8 cellular contexts compared by ENCODE assay signal in the genomic region with DNA sequence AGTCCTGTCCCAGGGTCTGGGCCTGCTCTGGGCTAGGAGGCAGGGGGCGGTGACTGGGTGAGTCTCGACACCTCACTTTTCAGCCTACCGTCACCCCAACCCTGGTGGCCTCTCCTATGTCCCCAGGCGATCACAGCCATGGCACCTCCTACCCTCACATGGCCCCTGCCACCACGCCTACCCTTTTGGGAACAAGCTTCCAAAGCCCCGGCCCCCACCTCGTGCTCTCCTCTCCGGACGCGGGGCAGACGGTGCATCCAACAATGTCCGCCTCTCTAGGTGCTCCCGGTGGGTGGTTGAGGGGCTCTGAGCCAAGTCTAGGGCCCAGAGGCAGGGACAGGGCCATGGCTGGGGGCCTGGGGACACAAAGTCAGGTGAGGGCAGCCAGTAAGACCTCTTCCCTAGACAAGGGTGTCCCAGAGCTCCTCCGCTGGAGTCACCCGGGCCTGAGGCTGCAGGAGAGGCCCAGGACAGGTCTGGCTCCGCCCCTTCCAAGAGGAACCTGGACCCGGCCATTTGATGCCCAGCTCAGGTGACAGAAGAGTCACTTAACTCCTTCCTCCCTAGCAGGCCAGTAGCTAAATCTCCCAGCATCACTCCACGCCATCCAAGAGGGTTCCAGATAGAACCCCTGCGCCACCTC. TPM values are rescaled to one million over a fixed set of nuclear protein-coding genes. Genes with fewer than 3 reads are reported as not detected.
A peak's percentile ranks its signal among the peaks of the same experiment; 100 is the strongest.
DNase-seq lines count a peak whose midpoint lies in the region; ATAC-seq and TF ChIP-seq lines count a peak whose summit lies in the region.

Gene SYNE4 (minus strand): TSS at position 478 of the 643 bp plus-strand sequence. CDS start 132 bp downstream, at position 346.

- DNase-seq in DMS153 (lab: John Stamatoyannopoulos, UW) (peak; percentile 39), NCI-H510A (lab: John Stamatoyannopoulos, UW) (peak; percentile 72)
- DNase-seq in activated CD8-positive, alpha-beta memory T cell treated with anti-CD3 and anti-CD28 coated beads, Interleukin-2, amount 50 U/mL, for 48 hours = no peak

- no peak within 1 kb of the TSS for H3K27ac ChIP-seq in neural cell (ENCODE audit: low read length)

- H3K9me2 ChIP-seq in neural cell (ENCODE audit: insufficient read depth, low read length) = no peaks in the 10 kb centered on the region

- H3K27me3 ChIP-seq in endocrine pancreas (ENCODE audit: control insufficient read depth, insufficient read depth, low read length) (no peaks in the 10 kb centered on the region), neural cell (ENCODE audit: insufficient read depth, low read depth, low read length) (peaks cover 7% of the 10 kb centered on the region)

- no peak for TF ChIP-seq EP300 in neural cell (conservative IDR thresholded peaks at IDR 0.05; ENCODE audit: poor library complexity, severe bottlenecking)

- ATAC-seq in GM21381 (IDR thresholded peaks at IDR 0.05; ENCODE audit: unreplicated experiment) (no peak), HG03571 (IDR thresholded peaks at IDR 0.05; ENCODE audit: unreplicated experiment) (no peak), GM19328 (IDR thresholded peaks at IDR 0.05; ENCODE audit: unreplicated experiment) (no peak)

- H3K36me3 ChIP-seq in endocrine pancreas (ENCODE audit: control insufficient read depth, insufficient read depth, low read length) (no peaks in the 10 kb centered on the region), neural cell (ENCODE audit: insufficient read depth, low read length) (no peaks in the 10 kb centered on the region)

- H2AFZ ChIP-seq in neural cell (ENCODE audit: low read depth, low read length) = no peak within 1 kb of the TSS

- peak within 1 kb of the TSS; percentile 79 for H3K9ac ChIP-seq in endocrine pancreas (ENCODE audit: control insufficient read depth, insufficient read depth, low read length)
- H3K9ac ChIP-seq in neural cell (ENCODE audit: low read length) = peak within 1 kb of the TSS; percentile 1

- H3K79me2 ChIP-seq in neural cell (replicated peaks; ENCODE audit: insufficient read depth, low read length) = no peaks in the 10 kb centered on the region

- no peaks in the 10 kb centered on the region for H4K20me1 ChIP-seq in neural cell (ENCODE audit: insufficient read depth)

- H3K9me3 ChIP-seq in endocrine pancreas (ENCODE audit: control insufficient read depth, low read length) (no peaks in the 10 kb centered on the region), neural cell (ENCODE audit: low read length) (no peaks in the 10 kb centered on the region)

- no peaks in the 10 kb centered on the region for H3F3A ChIP-seq in neural cell (ENCODE audit: insufficient read depth, low read length, poor library complexity, severe bottlenecking)

- H3K4me3 ChIP-seq in endocrine pancreas (ENCODE audit: control insufficient read depth, insufficient read depth, low read length) (no peak within 1 kb of the TSS), neural cell (ENCODE audit: low read length) (peak within 1 kb of the TSS; percentile 45)

- no peak for TF ChIP-seq CTCF in neural cell (IDR thresholded peaks at IDR 0.05; ENCODE audit: poor library complexity, severe bottlenecking)

- H3K4me2 ChIP-seq in neural cell (ENCODE audit: low read length) = no peak within 1 kb of the TSS

- no peaks in the 10 kb centered on the region for H3K4me1 ChIP-seq in endocrine pancreas (ENCODE audit: control insufficient read depth, insufficient read depth, low read length)

- no peak for TF ChIP-seq RAD21 in neural cell (conservative IDR thresholded peaks at IDR 0.05)

TF ChIP-seq in neural cell, 6 proteins besides CTCF, POLR2A, EP300 and RAD21:
- TF ChIP-seq TAF1 (IDR thresholded peaks at IDR 0.05; ENCODE audit: low read depth) (no peak), SMC3 (conservative IDR thresholded peaks at IDR 0.05; ENCODE audit: poor library complexity) (no peak), EZH2 (IDR thresholded peaks at IDR 0.05; ENCODE audit: borderline replicate concordance, insufficient read depth, low read length, poor library complexity, severe bottlenecking) (no peak), POLR2AphosphoS5 (IDR thresholded peaks at IDR 0.05) (no peak), MXI1 (conservative IDR thresholded peaks at IDR 0.05; ENCODE audit: poor library complexity, severe bottlenecking) (no peak)
- TF ChIP-seq, protein P1, sequence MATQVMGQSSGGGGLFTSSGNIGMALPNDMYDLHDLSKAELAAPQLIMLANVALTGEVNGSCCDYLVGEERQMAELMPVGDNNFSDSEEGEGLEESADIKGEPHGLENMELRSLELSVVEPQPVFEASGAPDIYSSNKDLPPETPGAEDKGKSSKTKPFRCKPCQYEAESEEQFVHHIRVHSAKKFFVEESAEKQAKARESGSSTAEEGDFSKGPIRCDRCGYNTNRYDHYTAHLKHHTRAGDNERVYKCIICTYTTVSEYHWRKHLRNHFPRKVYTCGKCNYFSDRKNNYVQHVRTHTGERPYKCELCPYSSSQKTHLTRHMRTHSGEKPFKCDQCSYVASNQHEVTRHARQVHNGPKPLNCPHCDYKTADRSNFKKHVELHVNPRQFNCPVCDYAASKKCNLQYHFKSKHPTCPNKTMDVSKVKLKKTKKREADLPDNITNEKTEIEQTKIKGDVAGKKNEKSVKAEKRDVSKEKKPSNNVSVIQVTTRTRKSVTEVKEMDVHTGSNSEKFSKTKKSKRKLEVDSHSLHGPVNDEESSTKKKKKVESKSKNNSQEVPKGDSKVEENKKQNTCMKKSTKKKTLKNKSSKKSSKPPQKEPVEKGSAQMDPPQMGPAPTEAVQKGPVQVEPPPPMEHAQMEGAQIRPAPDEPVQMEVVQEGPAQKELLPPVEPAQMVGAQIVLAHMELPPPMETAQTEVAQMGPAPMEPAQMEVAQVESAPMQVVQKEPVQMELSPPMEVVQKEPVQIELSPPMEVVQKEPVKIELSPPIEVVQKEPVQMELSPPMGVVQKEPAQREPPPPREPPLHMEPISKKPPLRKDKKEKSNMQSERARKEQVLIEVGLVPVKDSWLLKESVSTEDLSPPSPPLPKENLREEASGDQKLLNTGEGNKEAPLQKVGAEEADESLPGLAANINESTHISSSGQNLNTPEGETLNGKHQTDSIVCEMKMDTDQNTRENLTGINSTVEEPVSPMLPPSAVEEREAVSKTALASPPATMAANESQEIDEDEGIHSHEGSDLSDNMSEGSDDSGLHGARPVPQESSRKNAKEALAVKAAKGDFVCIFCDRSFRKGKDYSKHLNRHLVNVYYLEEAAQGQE (IDR thresholded peaks at IDR 0.05; ENCODE audit: borderline replicate concordance) = no peak
TF ChIP-seq in neural cell: peak in this region for 0.

RNA-seq across cellular contexts. Expression of gene SYNE4, which starts in this region (rescaled TPM):
- polyA plus RNA-seq in neural cell = 0.16 and 0.19 TPM in 2 replicates
- polyA minus RNA-seq in neural cell = 0.35 TPM in 1 of 2 replicates, not detected in the other
